In the genomic region with DNA sequence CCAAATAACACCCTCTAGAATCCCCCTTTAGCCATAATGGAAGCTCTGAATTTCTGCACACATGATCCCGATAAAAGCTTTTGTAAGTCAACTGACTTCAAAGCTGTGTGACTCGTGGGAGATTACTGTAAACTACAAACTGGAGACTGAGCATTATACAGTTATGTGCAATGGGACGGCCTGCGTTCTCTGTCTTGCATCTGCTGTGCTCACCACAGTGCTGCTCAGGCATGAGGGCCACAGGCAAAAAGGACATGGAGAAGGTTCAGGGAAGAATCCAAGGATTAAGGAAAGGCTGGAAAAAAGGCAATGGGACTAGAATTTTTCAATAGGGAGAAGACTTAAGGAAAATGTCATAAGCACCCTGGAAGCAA, we compare ENCODE assay signal across 2 cellular contexts.
TF ChIP-seq lines count a peak whose summit lies in the region.

No MANE protein-coding gene starts in this region.

TF ChIP-seq in liver, 16 proteins besides CTCF, POLR2A, EP300 and RAD21 (continued from another document):
- TF ChIP-seq EGR1 (IDR thresholded peaks at IDR 0.05; ENCODE audit: low read depth in 2 of 2) (no peak), YY1 (IDR thresholded peaks at IDR 0.05) (no peak), JUND (IDR thresholded peaks at IDR 0.05) (no peak), HNF4G (IDR thresholded peaks at IDR 0.05) (no peak), HNF4A (conservative IDR thresholded peaks at IDR 0.05) (no peak), RXRA (IDR thresholded peaks at IDR 0.05) (no peak), NR2F2 (IDR thresholded peaks at IDR 0.05) (no peak), SP1 (IDR thresholded peaks at IDR 0.05) (no peak), TAF1 (conservative IDR thresholded peaks at IDR 0.05) (no peak), GABPA (IDR thresholded peaks at IDR 0.05 in 1 of 2, conservative IDR thresholded peaks at IDR 0.05 in 1 of 2) (no peak)
- TF ChIP-seq, protein P1, sequence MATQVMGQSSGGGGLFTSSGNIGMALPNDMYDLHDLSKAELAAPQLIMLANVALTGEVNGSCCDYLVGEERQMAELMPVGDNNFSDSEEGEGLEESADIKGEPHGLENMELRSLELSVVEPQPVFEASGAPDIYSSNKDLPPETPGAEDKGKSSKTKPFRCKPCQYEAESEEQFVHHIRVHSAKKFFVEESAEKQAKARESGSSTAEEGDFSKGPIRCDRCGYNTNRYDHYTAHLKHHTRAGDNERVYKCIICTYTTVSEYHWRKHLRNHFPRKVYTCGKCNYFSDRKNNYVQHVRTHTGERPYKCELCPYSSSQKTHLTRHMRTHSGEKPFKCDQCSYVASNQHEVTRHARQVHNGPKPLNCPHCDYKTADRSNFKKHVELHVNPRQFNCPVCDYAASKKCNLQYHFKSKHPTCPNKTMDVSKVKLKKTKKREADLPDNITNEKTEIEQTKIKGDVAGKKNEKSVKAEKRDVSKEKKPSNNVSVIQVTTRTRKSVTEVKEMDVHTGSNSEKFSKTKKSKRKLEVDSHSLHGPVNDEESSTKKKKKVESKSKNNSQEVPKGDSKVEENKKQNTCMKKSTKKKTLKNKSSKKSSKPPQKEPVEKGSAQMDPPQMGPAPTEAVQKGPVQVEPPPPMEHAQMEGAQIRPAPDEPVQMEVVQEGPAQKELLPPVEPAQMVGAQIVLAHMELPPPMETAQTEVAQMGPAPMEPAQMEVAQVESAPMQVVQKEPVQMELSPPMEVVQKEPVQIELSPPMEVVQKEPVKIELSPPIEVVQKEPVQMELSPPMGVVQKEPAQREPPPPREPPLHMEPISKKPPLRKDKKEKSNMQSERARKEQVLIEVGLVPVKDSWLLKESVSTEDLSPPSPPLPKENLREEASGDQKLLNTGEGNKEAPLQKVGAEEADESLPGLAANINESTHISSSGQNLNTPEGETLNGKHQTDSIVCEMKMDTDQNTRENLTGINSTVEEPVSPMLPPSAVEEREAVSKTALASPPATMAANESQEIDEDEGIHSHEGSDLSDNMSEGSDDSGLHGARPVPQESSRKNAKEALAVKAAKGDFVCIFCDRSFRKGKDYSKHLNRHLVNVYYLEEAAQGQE (IDR thresholded peaks at IDR 0.05), result no peak
- TF ChIP-seq, protein P2, sequence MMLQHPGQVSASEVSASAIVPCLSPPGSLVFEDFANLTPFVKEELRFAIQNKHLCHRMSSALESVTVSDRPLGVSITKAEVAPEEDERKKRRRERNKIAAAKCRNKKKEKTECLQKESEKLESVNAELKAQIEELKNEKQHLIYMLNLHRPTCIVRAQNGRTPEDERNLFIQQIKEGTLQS (IDR thresholded peaks at IDR 0.05), result no peak

TF ChIP-seq in HepG2, 621 proteins besides CTCF, POLR2A, EP300 and RAD21 (continued from another document):
- no peak for TF ChIP-seq ZNF674 (CRISPR knock-in tag; IDR thresholded peaks at IDR 0.05; ENCODE audit: low read depth)
- TF ChIP-seq, protein P3, sequence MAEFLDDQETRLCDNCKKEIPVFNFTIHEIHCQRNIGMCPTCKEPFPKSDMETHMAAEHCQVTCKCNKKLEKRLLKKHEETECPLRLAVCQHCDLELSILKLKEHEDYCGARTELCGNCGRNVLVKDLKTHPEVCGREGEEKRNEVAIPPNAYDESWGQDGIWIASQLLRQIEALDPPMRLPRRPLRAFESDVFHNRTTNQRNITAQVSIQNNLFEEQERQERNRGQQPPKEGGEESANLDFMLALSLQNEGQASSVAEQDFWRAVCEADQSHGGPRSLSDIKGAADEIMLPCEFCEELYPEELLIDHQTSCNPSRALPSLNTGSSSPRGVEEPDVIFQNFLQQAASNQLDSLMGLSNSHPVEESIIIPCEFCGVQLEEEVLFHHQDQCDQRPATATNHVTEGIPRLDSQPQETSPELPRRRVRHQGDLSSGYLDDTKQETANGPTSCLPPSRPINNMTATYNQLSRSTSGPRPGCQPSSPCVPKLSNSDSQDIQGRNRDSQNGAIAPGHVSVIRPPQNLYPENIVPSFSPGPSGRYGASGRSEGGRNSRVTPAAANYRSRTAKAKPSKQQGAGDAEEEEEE (CRISPR knock-in tag; IDR thresholded peaks at IDR 0.05; ENCODE audit: borderline replicate concordance), result no peak
- no peak for TF ChIP-seq TBP (CRISPR knock-in tag; IDR thresholded peaks at IDR 0.05)
- no peak for TF ChIP-seq FOXK2 (IDR thresholded peaks at IDR 0.05)
- TF ChIP-seq ZNF441 (CRISPR knock-in tag; IDR thresholded peaks at IDR 0.05; ENCODE audit: borderline replicate concordance), result no peak
- no peak for TF ChIP-seq ZNF317 (CRISPR knock-in tag; IDR thresholded peaks at IDR 0.05)
- no peak for TF ChIP-seq CBX5 (CRISPR knock-in tag; IDR thresholded peaks at IDR 0.05; ENCODE audit: borderline replicate concordance)
